24 cellular contexts compared by ENCODE assay signal in genomic region chr6:80733645-80734044, GRCh38.
"Had no signal": no experiment of that assay in that cellular context is flagged by ENCODE, and none has a peak within 500 bp of the region (broad histone marks: within the 10 kb centered on the region; RNA-seq: fewer than 3 reads in every experiment).

No MANE protein-coding gene starts in this region.

- H3K27me3 ChIP-seq: brain microvascular endothelial cell, dorsolateral prefrontal cortex, ovary, sigmoid colon, stomach, thyroid gland, upper lobe of left lung, vagina had no signal

- H3K36me3 ChIP-seq: brain microvascular endothelial cell, ovary, sigmoid colon, stomach, thyroid gland, upper lobe of left lung, vagina had no signal

- H3K27ac ChIP-seq: brain microvascular endothelial cell, coronary artery, dorsolateral prefrontal cortex, ovary, sigmoid colon, stomach, thyroid gland, upper lobe of left lung, vagina had no signal

- H3K4me3 ChIP-seq: coronary artery, dorsolateral prefrontal cortex, ovary, sigmoid colon, stomach, thyroid gland, upper lobe of left lung, vagina had no signal

- H3K9me3 ChIP-seq: ovary, sigmoid colon, stomach, thyroid gland, upper lobe of left lung, vagina had no signal

- H3K4me1 ChIP-seq: sigmoid colon, stomach, thyroid gland, upper lobe of left lung, vagina had no signal

- DNase-seq: activated CD4-positive, alpha-beta T cell treated with anti-CD3 and anti-CD28 coated beads for 1 hour; activated CD4-positive, alpha-beta T cell treated with anti-CD3 and anti-CD28 coated beads, Interleukin-2, amount 50 U/mL, for 1 hour; activated CD8-positive, alpha-beta T cell treated with anti-CD3 and anti-CD28 coated beads for 36 hours; activated naive CD8-positive, alpha-beta T cell treated with anti-CD3 and anti-CD28 coated beads, Interleukin-2, amount 50 U/mL, for 24 hours; activated T-cell treated with anti-CD3 and anti-CD28 coated beads, Interleukin-2, amount 50 U/mL, for 4 hours; brain microvascular endothelial cell; dorsolateral prefrontal cortex; foreskin fibroblast; head of caudate nucleus; hippocampal formation; kidney; left colon; mammary epithelial cell; ovary; sigmoid colon; stimulated activated CD4-positive, alpha-beta T cell treated with anti-CD3 and anti-CD28 coated beads, Interleukin-15, amount 100 ng/mL, for 24 hours; stimulated activated CD4-positive, alpha-beta T cell treated with anti-CD3 and anti-CD28 coated beads, Interleukin-2, amount 100 ng/mL, for 24 hours; stimulated activated naive B cell treated with anti-CD40 and anti-IgM and Interleukin-4, amounts not matched to agents 10 μg/mL and 1 μg/mL and 100 μg/mL, for 72 hours; stomach; T-helper 2 cell; thyroid gland; upper lobe of left lung had no signal
